Comparison of ENCODE assay signal across 10 cellular contexts in the genomic region with DNA sequence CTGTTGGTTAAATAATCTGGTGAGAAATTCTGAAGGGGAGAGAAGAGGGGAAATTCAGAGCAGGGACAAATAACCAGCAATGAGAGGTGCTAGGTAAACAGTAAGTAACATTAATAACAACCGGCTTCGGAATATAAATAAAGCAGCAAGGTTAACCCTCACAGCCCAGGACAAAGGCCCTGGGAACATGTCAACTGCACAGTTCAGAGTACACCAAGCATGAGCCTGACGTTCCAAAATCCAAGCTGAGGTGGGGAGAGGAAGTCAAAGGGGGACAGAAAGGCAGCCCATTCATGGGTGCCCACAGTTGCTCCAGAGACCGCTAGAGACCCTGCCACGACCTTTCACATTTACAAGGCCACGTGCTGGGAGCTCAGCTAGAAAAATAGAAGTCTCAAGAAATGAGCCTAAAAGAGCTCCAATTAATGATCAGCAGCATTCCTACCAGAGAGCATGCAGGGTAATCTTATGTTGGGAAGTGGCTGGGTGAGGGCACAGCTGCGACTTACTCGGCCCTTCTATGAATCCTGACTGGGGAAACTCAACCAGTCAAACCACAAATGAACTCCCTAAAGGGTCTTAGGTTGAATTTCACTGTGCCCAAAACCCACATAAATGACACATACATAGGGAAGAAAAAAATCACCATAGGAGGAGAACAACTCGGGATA. TPM values are rescaled to one million over a fixed set of nuclear protein-coding genes. Genes with fewer than 3 reads are reported as not detected.
DNase-seq lines count a peak whose midpoint lies in the region; ATAC-seq and TF ChIP-seq lines count a peak whose summit lies in the region.
"Had no signal": no experiment of that assay in that cellular context is flagged by ENCODE, and none has a peak within 500 bp of the region (broad histone marks: within the 10 kb centered on the region; RNA-seq: fewer than 3 reads in every experiment).

No MANE protein-coding gene starts in this region.

- H3K9me3 Mint-ChIP-seq in activated T-helper 17 cell treated with anti-CD3 and anti-CD28 coated beads, Interleukin-2, amount 50 U/mL, for 72 hours = no peaks in the 10 kb centered on the region
- H3K9me3 Mint-ChIP-seq in stimulated activated naive B cell treated with anti-CD40 and anti-IgM and Interleukin-4, amounts not matched to agents 10 μg/mL and 1 μg/mL and 100 μg/mL, for 72 hours = peaks cover 0 to 1% of the 10 kb centered on the region in 2 donors

- H3K4me1 ChIP-seq in lower lobe of right lung = peaks cover 25% of the 10 kb centered on the region

- peak overlapping the region; percentile 85 for H3K4me3 Mint-ChIP-seq in activated T-helper 17 cell treated with anti-CD3 and anti-CD28 coated beads, Interleukin-2, amount 50 U/mL, for 72 hours
- H3K4me3 Mint-ChIP-seq in stimulated activated naive B cell treated with anti-CD40 and anti-IgM and Interleukin-4, amounts not matched to agents 10 μg/mL and 1 μg/mL and 100 μg/mL, for 72 hours = peak overlapping the region in 1 of 2 donors; percentile 8

- no peaks in the 10 kb centered on the region for H3K36me3 ChIP-seq in lower lobe of right lung

- H3K36me3 Mint-ChIP-seq in activated T-helper 17 cell treated with anti-CD3 and anti-CD28 coated beads, Interleukin-2, amount 50 U/mL, for 72 hours (ENCODE audit: low read depth) = peaks cover 55% of the 10 kb centered on the region
- H3K36me3 Mint-ChIP-seq in stimulated activated naive B cell treated with anti-CD40 and anti-IgM and Interleukin-4, amounts not matched to agents 10 μg/mL and 1 μg/mL and 100 μg/mL, for 72 hours = peaks cover 34 to 45% of the 10 kb centered on the region in 2 donors

- intact Hi-C loops in lower lobe of right lung (cut with DNase I) = no loop called here

- DNase-seq in LHCN-M2 (ENCODE audit: low read depth) (peak; percentile 67), lower lobe of right lung (no peak), T-helper 9 cell (no peak), NOMO-1 treated with dmso at 0.1 percent for 144 hours (lab: John Stamatoyannopoulos, UW; ENCODE audit: unreplicated experiment) (no peak)
- DNase-seq in stimulated activated naive B cell treated with anti-CD40 and anti-IgM and Interleukin-4, amounts not matched to agents 10 μg/mL and 1 μg/mL and 100 μg/mL, for 72 hours = no peak
- DNase-seq in stimulated activated naive CD4-positive, alpha-beta T cell treated with Interleukin-2 at 50 U/mL for 16 hours (lab: John Stamatoyannopoulos, UW) = no peak
- DNase-seq: foreskin melanocyte, NCI-H345 had no signal

- ATAC-seq in activated T-helper 17 cell treated with anti-CD3 and anti-CD28 coated beads, Interleukin-2, amount 50 U/mL, for 72 hours (replicated peaks) = peak; percentile 44
- peak; percentile 46 to 56 for ATAC-seq in lower lobe of right lung
- ATAC-seq in stimulated activated naive B cell treated with anti-CD40 and anti-IgM and Interleukin-4, amounts not matched to agents 10 μg/mL and 1 μg/mL and 100 μg/mL, for 72 hours (replicated peaks) = no peak

- H3K27ac ChIP-seq in lower lobe of right lung = no peak overlapping the region
- H3K27ac ChIP-seq: SJCRH30 had no signal

- H3K27me3 Mint-ChIP-seq in activated T-helper 17 cell treated with anti-CD3 and anti-CD28 coated beads, Interleukin-2, amount 50 U/mL, for 72 hours = no peaks in the 10 kb centered on the region
- H3K27me3 Mint-ChIP-seq in stimulated activated naive B cell treated with anti-CD40 and anti-IgM and Interleukin-4, amounts not matched to agents 10 μg/mL and 1 μg/mL and 100 μg/mL, for 72 hours = no peaks in the 10 kb centered on the region

- H3K27me3 ChIP-seq in lower lobe of right lung (ENCODE audit: low read depth) = no peaks in the 10 kb centered on the region
- H3K27me3 ChIP-seq: SJCRH30 had no signal

- H3K27ac Mint-ChIP-seq in activated T-helper 17 cell treated with anti-CD3 and anti-CD28 coated beads, Interleukin-2, amount 50 U/mL, for 72 hours = peak overlapping the region; percentile 90
- H3K27ac Mint-ChIP-seq in stimulated activated naive B cell treated with anti-CD40 and anti-IgM and Interleukin-4, amounts not matched to agents 10 μg/mL and 1 μg/mL and 100 μg/mL, for 72 hours = peak overlapping the region; percentile 72

- peaks cover 48% of the 10 kb centered on the region for H3K4me1 Mint-ChIP-seq in activated T-helper 17 cell treated with anti-CD3 and anti-CD28 coated beads, Interleukin-2, amount 50 U/mL, for 72 hours
- peaks cover 36 to 54% of the 10 kb centered on the region in 2 donors for H3K4me1 Mint-ChIP-seq in stimulated activated naive B cell treated with anti-CD40 and anti-IgM and Interleukin-4, amounts not matched to agents 10 μg/mL and 1 μg/mL and 100 μg/mL, for 72 hours

- H3K9me3 ChIP-seq in lower lobe of right lung = no peaks in the 10 kb centered on the region
- H3K9me3 ChIP-seq: SJCRH30 had no signal

- no peak for TF ChIP-seq CTCF in lower lobe of right lung (IDR thresholded peaks at IDR 0.05)

- H3K4me3 ChIP-seq in lower lobe of right lung = no peak overlapping the region
- H3K4me3 ChIP-seq: SJCRH30 had no signal

RNA-seq across cellular contexts. Expression of a gene that starts 55.1 kb away (rescaled TPM):
- 52.5 and 66.0 TPM in 2 replicates for total RNA-seq in LHCN-M2 (2014; rRNA removed)
- 45.0 TPM for polyA plus RNA-seq in LHCN-M2 (2012)
- total RNA-seq in activated T-helper 17 cell treated with anti-CD3 and anti-CD28 coated beads, Interleukin-2, amount 50 U/mL, for 72 hours = 100 to 1,000 TPM in 1 of 2 donors, 10 to 100 TPM in 1; 62.0 to 105 TPM
- 60.0 TPM for total RNA-seq in lower lobe of right lung

Comparison
In these comparisons a context has a peak if more than half of its experiments do, and no peak if none do; other contexts are left out.
1. ATAC-seq: peak in activated T-helper 17 cell treated with anti-CD3 and anti-CD28 coated beads, Interleukin-2, amount 50 U/mL, for 72 hours (single experiment) and lower lobe of right lung (2 of 2); none in stimulated activated naive B cell treated with anti-CD40 and anti-IgM and Interleukin-4, amounts not matched to agents 10 μg/mL and 1 μg/mL and 100 μg/mL, for 72 hours (0 of 2).